ENCODE assay signal across 16 cellular contexts in genomic region chr1:86775395-86775794, GRCh38.
DNase-seq lines count a peak whose midpoint lies in the region; TF ChIP-seq lines count a peak whose summit lies in the region.
"Had no signal": no experiment of that assay in that cellular context is flagged by ENCODE, and none has a peak within 500 bp of the region (broad histone marks: within the 10 kb centered on the region; RNA-seq: fewer than 3 reads in every experiment).

No MANE protein-coding gene starts in this region.

- H3K27me3 Mint-ChIP-seq in Calu3 (ENCODE audit: unreplicated experiment) (no peaks in the 10 kb centered on the region), osteocyte (ENCODE audit: unreplicated experiment) (no peaks in the 10 kb centered on the region)
- H3K27me3 Mint-ChIP-seq in activated T-cell treated with anti-CD3 and anti-CD28 coated beads, Interleukin-2, amount 50 U/mL, for 24 hours, result no peaks in the 10 kb centered on the region
- H3K27me3 Mint-ChIP-seq: activated CD8-positive, alpha-beta memory T cell treated with anti-CD3 and anti-CD28 coated beads, Interleukin-2, amount 10 ng/mL, durations not matched to agents 7 days and 5 days had no signal

- no peaks in the 10 kb centered on the region for H3K27me3 ChIP-seq in brain microvascular endothelial cell (replicated peaks)

- no peak for DNase-seq in Calu3
- DNase-seq in LHCN-M2 (ENCODE audit: low read depth), result peak; percentile 28
- no peak for DNase-seq in brain microvascular endothelial cell
- no peak for DNase-seq in osteocyte (ENCODE audit: extremely low spot score, unreplicated experiment)
- DNase-seq in activated T-cell treated with anti-CD3 and anti-CD28 coated beads, Interleukin-2, amount 50 U/mL, for 24 hours, result no peak
- no peak for DNase-seq in head of caudate nucleus
- DNase-seq in superior temporal gyrus (ENCODE audit: extremely low spot score), result no peak
- no peak for DNase-seq in iPS-NIHi11 (ENCODE audit: low spot score)
- DNase-seq: activated CD8-positive, alpha-beta memory T cell treated with anti-CD3 and anti-CD28 coated beads, Interleukin-2, amount 10 ng/mL, durations not matched to agents 7 days and 5 days; activated naive CD4-positive, alpha-beta T cell treated with anti-CD3 and anti-CD28 coated beads for 36 hours; C1 segment of cervical spinal cord; central memory CD4-positive, alpha-beta T cell; DND-41; mucosa of descending colon; NK-92 treated with Interleukin-12 subunit alpha and Interleukin-12 subunit beta, amount 100 ng/mL, for 24 hours; WERI-Rb-1 had no signal

- no peak overlapping the region for H3K4me3 ChIP-seq in brain microvascular endothelial cell (ENCODE audit: low read depth, low read length)
- H3K4me3 ChIP-seq: mucosa of descending colon had no signal

- peak overlapping the region; percentile 58 for H3K27ac ChIP-seq in brain microvascular endothelial cell

- CTCF ChIA-PET in Calu3 (lab: Charles Lee), result no interaction called here

- H3K4me1 Mint-ChIP-seq in Calu3 (ENCODE audit: low read depth, unreplicated experiment) (peaks cover 64% of the 10 kb centered on the region), osteocyte (ENCODE audit: unreplicated experiment) (peaks cover 23% of the 10 kb centered on the region)
- peaks cover 26% of the 10 kb centered on the region for H3K4me1 Mint-ChIP-seq in activated T-cell treated with anti-CD3 and anti-CD28 coated beads, Interleukin-2, amount 50 U/mL, for 24 hours (ENCODE audit: low read depth)

- intact Hi-C loops in Calu3 (cut with micrococcal nuclease; ENCODE audit: unreplicated experiment) (loop anchor here (10.0 kb wide), 1 partner anchor 139 kb away; the partner anchor contains the start of genes HS2ST1 and SELENOF), head of caudate nucleus (cut with DNase I) (no loop called here)

- BruUV-seq in Calu3 (replicated peaks; lab: Mats Ljungman, UMichigan), result no TSS peak

- peaks cover 2% of the 10 kb centered on the region for H3K9me3 Mint-ChIP-seq in Calu3 (ENCODE audit: low read depth, unreplicated experiment)
- no peaks in the 10 kb centered on the region for H3K9me3 Mint-ChIP-seq in osteocyte (ENCODE audit: unreplicated experiment)
- H3K9me3 Mint-ChIP-seq in activated T-cell treated with anti-CD3 and anti-CD28 coated beads, Interleukin-2, amount 50 U/mL, for 24 hours, result no peaks in the 10 kb centered on the region
- H3K9me3 Mint-ChIP-seq: activated naive CD4-positive, alpha-beta T cell treated with anti-CD3 and anti-CD28 coated beads for 36 hours had no signal

- in situ Hi-C loops in brain microvascular endothelial cell (cut with HindIII; ENCODE audit: low pct_ligation_motif_present, low sequenced_read_pairs), result no loop called here

- H3K27ac Mint-ChIP-seq in Calu3 (ENCODE audit: unreplicated experiment) (peak overlapping the region; percentile 66), osteocyte (ENCODE audit: unreplicated experiment) (peak overlapping the region; percentile 89)
- no peak overlapping the region for H3K27ac Mint-ChIP-seq in activated T-cell treated with anti-CD3 and anti-CD28 coated beads, Interleukin-2, amount 50 U/mL, for 24 hours
- H3K27ac Mint-ChIP-seq: activated CD8-positive, alpha-beta memory T cell treated with anti-CD3 and anti-CD28 coated beads, Interleukin-2, amount 10 ng/mL, durations not matched to agents 7 days and 5 days; activated naive CD4-positive, alpha-beta T cell treated with anti-CD3 and anti-CD28 coated beads for 36 hours had no signal

- H3K36me3 ChIP-seq in brain microvascular endothelial cell (replicated peaks), result no peaks in the 10 kb centered on the region
- H3K36me3 ChIP-seq: WERI-Rb-1 had no signal

- TF ChIP-seq CTCF in Calu3 (IDR thresholded peaks at IDR 0.05; ENCODE audit: unreplicated experiment), result no peak
- no peak for TF ChIP-seq CTCF in brain microvascular endothelial cell (IDR thresholded peaks at IDR 0.05; ENCODE audit: low read depth, low read length, missing control alignments)
- no peak for TF ChIP-seq CTCF in osteocyte (IDR thresholded peaks at IDR 0.05)

- H3K36me3 Mint-ChIP-seq in Calu3 (ENCODE audit: insufficient read depth, unreplicated experiment), result peaks cover 5% of the 10 kb centered on the region
- H3K36me3 Mint-ChIP-seq in osteocyte (ENCODE audit: unreplicated experiment), result no peaks in the 10 kb centered on the region
- no peaks in the 10 kb centered on the region for H3K36me3 Mint-ChIP-seq in activated T-cell treated with anti-CD3 and anti-CD28 coated beads, Interleukin-2, amount 50 U/mL, for 24 hours (ENCODE audit: low read depth)
- H3K36me3 Mint-ChIP-seq: activated CD8-positive, alpha-beta memory T cell treated with anti-CD3 and anti-CD28 coated beads, Interleukin-2, amount 10 ng/mL, durations not matched to agents 7 days and 5 days had no signal

- H3K4me3 Mint-ChIP-seq in Calu3 (ENCODE audit: low read depth, unreplicated experiment), result no peak overlapping the region
- no peak overlapping the region for H3K4me3 Mint-ChIP-seq in osteocyte (ENCODE audit: unreplicated experiment)
- no peak overlapping the region for H3K4me3 Mint-ChIP-seq in activated T-cell treated with anti-CD3 and anti-CD28 coated beads, Interleukin-2, amount 50 U/mL, for 24 hours
- H3K4me3 Mint-ChIP-seq: activated CD8-positive, alpha-beta memory T cell treated with anti-CD3 and anti-CD28 coated beads, Interleukin-2, amount 10 ng/mL, durations not matched to agents 7 days and 5 days; activated naive CD4-positive, alpha-beta T cell treated with anti-CD3 and anti-CD28 coated beads for 36 hours had no signal
